In genomic region chr15:101550124-101550523, GRCh38 we compare ENCODE assay signal across 3 cellular contexts.
"Had no signal": no experiment of that assay in that cellular context is flagged by ENCODE, and none has a peak within 500 bp of the region (broad histone marks: within the 10 kb centered on the region; RNA-seq: fewer than 3 reads in every experiment).

No MANE protein-coding gene starts in this region.

- H3K4me3 ChIP-seq: GM12878 had no signal

- DNase-seq: GDM1, GF-D8 had no signal

- ATAC-seq: GM12878 had no signal
